Comparison of ENCODE assay signal across 8 cellular contexts in the genomic region with DNA sequence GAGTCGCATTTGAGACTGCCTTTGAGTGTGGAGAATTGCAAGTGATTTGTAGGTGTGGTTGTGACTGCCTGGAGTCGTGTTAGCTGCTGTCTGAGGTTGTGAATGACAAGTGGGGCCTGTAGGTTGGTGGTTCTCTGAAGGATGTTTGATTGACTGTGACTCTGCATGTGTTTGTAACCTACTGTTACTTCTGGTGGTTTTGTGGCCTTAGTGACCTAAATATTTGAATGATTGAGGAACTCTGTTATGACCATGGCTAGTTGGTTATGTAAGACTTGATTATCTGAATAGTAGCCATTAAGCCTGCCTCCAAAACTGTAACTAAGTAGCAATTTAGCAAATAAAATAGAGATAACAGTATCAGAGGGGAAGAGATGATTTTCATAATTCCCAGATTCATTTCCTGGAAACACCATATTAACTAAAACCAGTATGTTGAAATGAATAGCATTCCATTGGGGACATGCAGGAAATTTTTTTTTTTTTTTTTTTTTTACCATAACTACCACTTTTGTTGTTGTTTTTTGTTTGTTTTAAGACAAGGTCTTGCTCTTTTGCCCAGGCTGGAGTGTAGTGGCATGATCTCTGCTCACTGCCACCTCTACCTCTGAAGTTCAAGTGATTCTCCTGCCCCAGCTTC. TPM values are rescaled to one million over a fixed set of nuclear protein-coding genes. Genes with fewer than 3 reads are reported as not detected.
DNase-seq lines count a peak whose midpoint lies in the region; ATAC-seq lines count a peak whose summit lies in the region.

No MANE protein-coding gene starts in this region.

- peak overlapping the region; percentile 92 for H3K27ac Mint-ChIP-seq in T-helper 2 cell treated with Interferon-gamma antibody and Interleukin-4, amounts not matched to agents 5 μg/mL and 100 μg/mL, for 36 hours
- peak overlapping the region; percentile 60 to 68 for H3K27ac Mint-ChIP-seq in natural killer cell treated with Interleukin-12 subunit alpha and Interleukin-12 subunit beta and Interleukin-15 and Interleukin-18, amount 100 ng/mL, for 72 hours

- H3K9me3 Mint-ChIP-seq in T-helper 2 cell treated with Interferon-gamma antibody and Interleukin-4, amounts not matched to agents 5 μg/mL and 100 μg/mL, for 36 hours: peaks cover 33% of the 10 kb centered on the region
- peaks cover 9% of the 10 kb centered on the region for H3K9me3 Mint-ChIP-seq in natural killer cell treated with Interleukin-12 subunit alpha and Interleukin-12 subunit beta and Interleukin-15 and Interleukin-18, amount 100 ng/mL, for 72 hours

- peak overlapping the region; percentile 38 to 54 for H3K9ac ChIP-seq in duodenal mucosa (ENCODE audit: low read depth in 1 of 2, low read length in 2 of 2)

- peak; percentile 67 to 72 for ATAC-seq in natural killer cell treated with Interleukin-12 subunit alpha and Interleukin-12 subunit beta and Interleukin-15 and Interleukin-18, amount 100 ng/mL, for 72 hours

- peaks cover 52% of the 10 kb centered on the region for H3K36me3 Mint-ChIP-seq in T-helper 2 cell treated with Interferon-gamma antibody and Interleukin-4, amounts not matched to agents 5 μg/mL and 100 μg/mL, for 36 hours (ENCODE audit: low read depth)
- peaks cover 38% of the 10 kb centered on the region for H3K36me3 Mint-ChIP-seq in natural killer cell treated with Interleukin-12 subunit alpha and Interleukin-12 subunit beta and Interleukin-15 and Interleukin-18, amount 100 ng/mL, for 72 hours

- no peak for DNase-seq in T-helper 2 cell treated with Interferon-gamma antibody and Interleukin-4, amounts not matched to agents 5 μg/mL and 100 μg/mL, for 36 hours (ENCODE audit: low spot score)
- DNase-seq in T-helper 2 cell (no peak), MG63 (no peak), SW480 (ENCODE audit: low spot score) (no peak), islet precursor cell (no peak), middle frontal gyrus (ENCODE audit: extremely low spot score, low spot score) (no peak)
- DNase-seq in natural killer cell treated with Interleukin-12 subunit alpha and Interleukin-12 subunit beta and Interleukin-15 and Interleukin-18, amount 100 ng/mL, for 72 hours (ENCODE audit: low spot score): no peak

- H3K27me3 Mint-ChIP-seq in T-helper 2 cell treated with Interferon-gamma antibody and Interleukin-4, amounts not matched to agents 5 μg/mL and 100 μg/mL, for 36 hours (ENCODE audit: low read depth): no peaks in the 10 kb centered on the region
- no peaks in the 10 kb centered on the region for H3K27me3 Mint-ChIP-seq in natural killer cell treated with Interleukin-12 subunit alpha and Interleukin-12 subunit beta and Interleukin-15 and Interleukin-18, amount 100 ng/mL, for 72 hours

- H3K27me3 ChIP-seq in MG63 (no peaks in the 10 kb centered on the region), duodenal mucosa (ENCODE audit: control insufficient read depth in 1 of 2, insufficient read depth in 2 of 2, low read length in 2 of 2) (no peaks in the 10 kb centered on the region)

- peaks cover 44% of the 10 kb centered on the region for H3K36me3 ChIP-seq in MG63
- peaks cover 0 to 3% of the 10 kb centered on the region in 2 donors for H3K36me3 ChIP-seq in duodenal mucosa (ENCODE audit: control insufficient read depth in 1 of 2, insufficient read depth in 2 of 2, low read length in 2 of 2)

- peaks cover 0 to 4% of the 10 kb centered on the region in 2 donors for H3K4me1 ChIP-seq in duodenal mucosa (ENCODE audit: control insufficient read depth in 1 of 2, insufficient read depth in 2 of 2, low read length in 2 of 2)

- H3K4me3 ChIP-seq in MG63: peak overlapping the region; percentile 78
- H3K4me3 ChIP-seq in duodenal mucosa (ENCODE audit: low read depth in 1 of 2, low read length in 2 of 2): peak overlapping the region; percentile 62 to 76

- peak overlapping the region; percentile 86 for H3K4me3 Mint-ChIP-seq in T-helper 2 cell treated with Interferon-gamma antibody and Interleukin-4, amounts not matched to agents 5 μg/mL and 100 μg/mL, for 36 hours
- H3K4me3 Mint-ChIP-seq in natural killer cell treated with Interleukin-12 subunit alpha and Interleukin-12 subunit beta and Interleukin-15 and Interleukin-18, amount 100 ng/mL, for 72 hours: peak overlapping the region; percentile 84

- peaks cover 21% of the 10 kb centered on the region for H3K4me1 Mint-ChIP-seq in T-helper 2 cell treated with Interferon-gamma antibody and Interleukin-4, amounts not matched to agents 5 μg/mL and 100 μg/mL, for 36 hours (ENCODE audit: low read depth)
- peaks cover 22 to 27% of the 10 kb centered on the region in 2 donors for H3K4me1 Mint-ChIP-seq in natural killer cell treated with Interleukin-12 subunit alpha and Interleukin-12 subunit beta and Interleukin-15 and Interleukin-18, amount 100 ng/mL, for 72 hours (ENCODE audit: low read depth in 2 of 2)

- no peak overlapping the region for H3K27ac ChIP-seq in duodenal mucosa (ENCODE audit: low read depth, low read length)

- H3K9me3 ChIP-seq in MG63: peaks cover 19% of the 10 kb centered on the region
- peaks cover 11 to 12% of the 10 kb centered on the region in 2 donors for H3K9me3 ChIP-seq in duodenal mucosa (ENCODE audit: control insufficient read depth in 1 of 2, low read length in 2 of 2)

RNA-seq across cellular contexts. Expression of a gene that starts 0.8 kb away (rescaled TPM):
- 5.4 and 8.1 TPM in 2 replicates for total RNA-seq in MG63 (2014; rRNA removed; shearing (Covaris generic); ENCODE audit: low replicate concordance)
- total RNA-seq in natural killer cell treated with Interleukin-12 subunit alpha and Interleukin-12 subunit beta and Interleukin-15 and Interleukin-18, amount 100 ng/mL, for 72 hours: 1 to 10 TPM; 3.0 to 3.9 TPM

RNA-seq across cellular contexts. Expression of a gene that starts 32.9 kb away (rescaled TPM):
- total RNA-seq in MG63 (2014; rRNA removed; shearing (Covaris generic); ENCODE audit: low replicate concordance): 6.4 and 16.8 TPM in 2 replicates
- 10 to 100 TPM; 11.0 to 14.6 TPM for total RNA-seq in natural killer cell treated with Interleukin-12 subunit alpha and Interleukin-12 subunit beta and Interleukin-15 and Interleukin-18, amount 100 ng/mL, for 72 hours
